In genomic region chr13:110916671-110917142, GRCh38 we compare ENCODE assay signal across 8 cellular contexts. TPM values are rescaled to one million over a fixed set of nuclear protein-coding genes. Genes with fewer than 3 reads are reported as not detected.
DNase-seq lines count a peak whose midpoint lies in the region; ATAC-seq and TF ChIP-seq lines count a peak whose summit lies in the region.

No MANE protein-coding gene starts in this region.

- TF ChIP-seq CTCF in AG04450 (IDR thresholded peaks at IDR 0.05; ENCODE audit: low read depth, low read length) = no peak
- TF ChIP-seq CTCF in brain microvascular endothelial cell (IDR thresholded peaks at IDR 0.05; ENCODE audit: low read depth, low read length, missing control alignments) = no peak

- H3K27ac ChIP-seq in AG04450 (ENCODE audit: low read depth, low read length) (peak overlapping the region; percentile 62), HUES48 (ENCODE audit: low read depth, low read length) (no peak overlapping the region), brain microvascular endothelial cell (peak overlapping the region; percentile 97), muscle layer of duodenum (ENCODE audit: low read length) (peak overlapping the region; percentile 100)

- DNase-seq in AG04450 (ENCODE audit: low read depth, low spot score) (no peak), brain microvascular endothelial cell (peak; percentile 79), SHP77 (lab: John Stamatoyannopoulos, UW) (no peak)

- H3K9me3 ChIP-seq in AG04450 (ENCODE audit: control insufficient read depth, insufficient read depth, low read length) (no peaks in the 10 kb centered on the region; the same call in 1 of the 2 replicates), HUES48 (ENCODE audit: control insufficient read depth, insufficient read depth, low read length) (no peaks in the 10 kb centered on the region), muscle layer of duodenum (ENCODE audit: control insufficient read depth in 1 of 2, low read length in 2 of 2) (no peaks in the 10 kb centered on the region)

- no peaks in the 10 kb centered on the region for H3K36me3 ChIP-seq in HUES48 (ENCODE audit: control insufficient read depth, insufficient read depth, low read length)
- H3K36me3 ChIP-seq in brain microvascular endothelial cell (replicated peaks) = no peaks in the 10 kb centered on the region
- peaks cover 0 to 18% of the 10 kb centered on the region in 2 donors for H3K36me3 ChIP-seq in muscle layer of duodenum (ENCODE audit: control insufficient read depth in 1 of 2, insufficient read depth in 2 of 2, low read length in 2 of 2)

- peaks cover 15% of the 10 kb centered on the region for H3K4me1 ChIP-seq in HUES48 (ENCODE audit: control insufficient read depth, insufficient read depth, low read length)
- H3K4me1 ChIP-seq in muscle layer of duodenum (ENCODE audit: control insufficient read depth in 1 of 2, insufficient read depth in 2 of 2, low read length in 2 of 2) = peaks cover 12 to 19% of the 10 kb centered on the region in 2 donors

- no peak overlapping the region for H3K9ac ChIP-seq in HUES48 (ENCODE audit: low read depth, low read length)

- in situ Hi-C loops in brain microvascular endothelial cell (cut with HindIII; ENCODE audit: low pct_ligation_motif_present, low sequenced_read_pairs) = no loop called here

- CTCF ChIA-PET in AG04450 (lab: Charles Lee) = no interaction called here

- ATAC-seq in HG03175 (IDR thresholded peaks at IDR 0.05; ENCODE audit: unreplicated experiment) (no peak), GM18520 (IDR thresholded peaks at IDR 0.05; ENCODE audit: unreplicated experiment) (no peak)
- ATAC-seq in activated CD4-positive, CD25-positive, alpha-beta regulatory T cell treated with anti-CD3 and anti-CD28 coated beads, Interleukin-2, amount 50 U/mL, for 24 hours = no peak

- no peaks in the 10 kb centered on the region for H3K27me3 ChIP-seq in AG04450 (ENCODE audit: control insufficient read depth, insufficient read depth, low read length)
- H3K27me3 ChIP-seq in HUES48 (ENCODE audit: control insufficient read depth, insufficient read depth, low read length) = no peaks in the 10 kb centered on the region
- peaks cover under 1% of the 10 kb centered on the region for H3K27me3 ChIP-seq in brain microvascular endothelial cell (replicated peaks)
- H3K27me3 ChIP-seq in muscle layer of duodenum (ENCODE audit: low read depth, low read length) = no peaks in the 10 kb centered on the region

- POLR2A ChIA-PET in AG04450 (lab: Yijun Ruan, JAX) = no interaction called here

- H3K4me3 ChIP-seq in AG04450 (ENCODE audit: low read depth, low read length) = no peak overlapping the region
- H3K4me3 ChIP-seq in HUES48 (ENCODE audit: low read depth, low read length) = 0 out of 2 replicates have a peak overlapping the region, but pooled peaks have one; percentile 79
- H3K4me3 ChIP-seq in brain microvascular endothelial cell (ENCODE audit: low read depth, low read length) = no peak overlapping the region
- peak overlapping the region in 1 of 2 donors; percentile 81 for H3K4me3 ChIP-seq in muscle layer of duodenum (ENCODE audit: low read depth in 1 of 2, low read length in 2 of 2)

RNA-seq across cellular contexts. Expression of gene ANKRD10, which starts 1.8 kb away (rescaled TPM):
- polyA plus RNA-seq in AG04450 (2011; rRNA removed) = 85.8 and 105 TPM in 2 replicates
- 101 and 113 TPM in 2 replicates for polyA minus RNA-seq in AG04450 (2011; rRNA and poly(A)+ RNA removed)
